10 cellular contexts compared by ENCODE assay signal in genomic region chr9:107636596-107637405, GRCh38.
DNase-seq lines count a peak whose midpoint lies in the region; ATAC-seq and TF ChIP-seq lines count a peak whose summit lies in the region.
"Had no signal": no experiment of that assay in that cellular context is flagged by ENCODE, and none has a peak within 500 bp of the region (broad histone marks: within the 10 kb centered on the region; RNA-seq: fewer than 3 reads in every experiment).

No MANE protein-coding gene starts in this region.

- no peak for TF ChIP-seq CTCF in lung (IDR thresholded peaks at IDR 0.05; ENCODE audit: control extremely low read depth, extremely low read depth)

- ATAC-seq in lung (ENCODE audit: insufficient read depth, low FRiP score) = no peak
- ATAC-seq in HG02870 (IDR thresholded peaks at IDR 0.05; ENCODE audit: unreplicated experiment) = no peak
- no peak for ATAC-seq in HG02885 (IDR thresholded peaks at IDR 0.05; ENCODE audit: poor library complexity, unreplicated experiment)
- ATAC-seq: activated T-cell treated with anti-CD3 and anti-CD28 coated beads, Interleukin-2, amount 50 U/mL, for 4 hours had no signal

- H3K4me1 ChIP-seq in HUES48 (ENCODE audit: control insufficient read depth, insufficient read depth, low read length) = peaks cover 38% of the 10 kb centered on the region
- H3K4me1 ChIP-seq in lung (ENCODE audit: control insufficient read depth in 2 of 2, insufficient read depth in 2 of 2, low read length in 2 of 2) = peaks cover 4 to 8% of the 10 kb centered on the region in 2 donors
- peaks cover 13% of the 10 kb centered on the region for H3K4me1 ChIP-seq in stomach smooth muscle (ENCODE audit: control insufficient read depth, insufficient read depth, low read length)

- no peak overlapping the region for H3K27ac ChIP-seq in HUES48 (ENCODE audit: low read depth, low read length)
- peak overlapping the region; percentile 93 for H3K27ac ChIP-seq in caudate nucleus (ENCODE audit: low read depth, low read length)
- peak overlapping the region; percentile 89 to 99 for H3K27ac ChIP-seq in lung (ENCODE audit: low read depth in 1 of 2, low read length in 1 of 2)
- H3K27ac ChIP-seq in stomach smooth muscle (ENCODE audit: low read length) = peak overlapping the region; percentile 97

- H3K36me3 ChIP-seq in HUES48 (ENCODE audit: control insufficient read depth, insufficient read depth, low read length) (no peaks in the 10 kb centered on the region), lung (ENCODE audit: control insufficient read depth in 2 of 2, insufficient read depth in 2 of 2, low read length in 2 of 2) (no peaks in the 10 kb centered on the region), stomach smooth muscle (ENCODE audit: control insufficient read depth in 2 of 2, insufficient read depth in 2 of 2, low read length in 2 of 2) (no peaks in the 10 kb centered on the region)

- H3K27me3 ChIP-seq in HUES48 (ENCODE audit: control insufficient read depth, insufficient read depth, low read length) (peaks cover 19% of the 10 kb centered on the region), lung (ENCODE audit: control insufficient read depth, insufficient read depth) (no peaks in the 10 kb centered on the region), stomach smooth muscle (ENCODE audit: control insufficient read depth in 1 of 2, insufficient read depth in 2 of 2, low read length in 2 of 2) (no peaks in the 10 kb centered on the region)

- DNase-seq in caudate nucleus (lab: John Stamatoyannopoulos, UW) = no peak
- DNase-seq in lung (ENCODE audit: low spot score) = no peak
- DNase-seq in epidermal melanocyte (ENCODE audit: insufficient read length, low spot score) = no peak
- DNase-seq in COR-L47 (lab: John Stamatoyannopoulos, UW) = no peak
- DNase-seq: activated T-cell treated with anti-CD3 and anti-CD28 coated beads, Interleukin-2, amount 50 U/mL, for 4 hours; stimulated activated naive CD4-positive, alpha-beta T cell had no signal

- H3K9me3 ChIP-seq in HUES48 (ENCODE audit: control insufficient read depth, insufficient read depth, low read length) (no peaks in the 10 kb centered on the region), lung (ENCODE audit: control insufficient read depth in 2 of 2, insufficient read depth in 1 of 2, low read length in 1 of 2) (no peaks in the 10 kb centered on the region), stomach smooth muscle (ENCODE audit: control insufficient read depth in 2 of 2, low read length in 2 of 2) (no peaks in the 10 kb centered on the region)

- H3K9ac ChIP-seq in HUES48 (ENCODE audit: low read depth, low read length) (peak overlapping the region; percentile 52; the same call in 1 of the 2 replicates), stomach smooth muscle (ENCODE audit: low read length in 2 of 2) (peak overlapping the region; percentile 77 to 86)

- WGBS in lung, 2 donors = 51 to 63% methylated on average over 6 of the region's 6 CpGs

- H3K4me3 ChIP-seq in HUES48 (ENCODE audit: low read depth, low read length) (peak overlapping the region; percentile 65), lung (no peak overlapping the region), stomach smooth muscle (ENCODE audit: low read length in 2 of 2) (peak overlapping the region; percentile 15 to 75)
